Comparison of ENCODE assay signal across 28 cellular contexts in the genomic region with DNA sequence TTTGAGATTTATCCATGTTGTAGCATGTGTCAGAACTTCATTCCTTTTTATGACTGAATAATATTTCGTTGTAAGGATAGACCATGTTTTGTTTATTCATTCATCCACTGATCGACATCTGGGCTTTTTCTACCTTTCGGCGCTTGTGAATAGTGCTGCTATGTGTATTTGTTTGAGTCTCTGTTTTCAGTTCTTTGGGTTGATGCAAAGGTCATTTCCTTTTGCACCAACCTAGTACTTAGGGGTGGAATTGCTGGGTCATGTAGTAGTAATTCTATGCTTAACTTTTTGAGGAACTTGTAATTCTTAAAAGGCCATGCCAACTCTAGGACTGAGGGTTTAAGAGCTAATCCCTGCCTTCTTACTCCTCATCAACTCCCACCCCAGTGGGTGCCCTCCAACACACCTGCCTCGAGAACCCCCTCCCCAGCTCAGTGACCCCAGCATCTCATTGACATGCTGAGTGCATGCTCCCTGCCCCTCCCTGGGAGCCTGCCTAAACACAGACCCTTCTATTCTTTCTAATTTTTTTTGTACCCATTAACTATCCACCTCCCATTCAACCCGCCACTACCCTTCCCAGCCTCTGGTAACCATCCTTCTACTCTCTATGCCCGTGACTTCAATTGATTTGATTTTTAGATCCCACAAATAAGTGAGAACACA.
"Had no signal": no experiment of that assay in that cellular context is flagged by ENCODE, and none has a peak within 500 bp of the region (broad histone marks: within the 10 kb centered on the region; RNA-seq: fewer than 3 reads in every experiment).

No MANE protein-coding gene starts in this region.

- H3K27ac ChIP-seq: epithelial cell of prostate, gastrocnemius medialis, spleen, thoracic aorta had no signal

- DNase-seq: activated CD4-positive, alpha-beta T cell treated with anti-CD3 and anti-CD28 coated beads for 4 hours; activated CD4-positive, alpha-beta T cell treated with anti-CD3 and anti-CD28 coated beads, Interleukin-2, amount 50 U/mL, for 4 hours; activated CD4-positive, CD25-positive, alpha-beta regulatory T cell; activated naive CD4-positive, alpha-beta T cell treated with Interleukin-2 at 50 U/mL for 16 hours; activated T-cell treated with anti-CD3 and anti-CD28 coated beads for 4 hours; activated T-cell treated with anti-CD3 and anti-CD28 coated beads, Interleukin-2, amount 50 U/mL, for 72 hours; anterior cingulate cortex; effector CD8-positive, alpha-beta T cell; gastrocnemius medialis; hypothalamus; immature natural killer cell; kidney; left colon; naive B cell; right cardiac atrium; spleen; T-helper 9 cell; trophoblast cell had no signal

- FAIRE-seq: colon, endometrium, kidney, TTC549, urothelium cell line had no signal

- H3K27me3 ChIP-seq: gastrocnemius medialis, spleen had no signal

- H3K4me3 ChIP-seq: gastrocnemius medialis, spleen, thoracic aorta had no signal

- H3K9me3 Mint-ChIP-seq: activated T-cell treated with anti-CD3 and anti-CD28 coated beads, Interleukin-2, amount 50 U/mL, for 72 hours; mesothelial cell of epicardium; naive B cell; stimulated activated naive CD8-positive, alpha-beta T cell treated with anti-CD3 and anti-CD28 coated beads, Interleukin-15, Interleukin-2, amounts not matched to agents 100 ng/mL and 50 ng/mL, for 24 hours; T-helper 1 cell treated with Interleukin-12 subunit alpha and Interleukin-12 subunit beta and Interleukin-4 antibody, amounts not matched to agents 30 μg/mL and 1 μg/mL, for 36 hours had no signal

- H3K9me3 ChIP-seq: gastrocnemius medialis, spleen, thoracic aorta had no signal

- H3K36me3 Mint-ChIP-seq: activated naive CD8-positive, alpha-beta T cell; naive B cell had no signal

- H3K36me3 ChIP-seq: gastrocnemius medialis, spleen, thoracic aorta had no signal

- H3K4me1 ChIP-seq: gastrocnemius medialis had no signal

- H3K4me3 Mint-ChIP-seq: activated naive CD8-positive, alpha-beta T cell; activated T-cell treated with anti-CD3 and anti-CD28 coated beads, Interleukin-2, amount 50 U/mL, for 72 hours; immature natural killer cell; mesothelial cell of epicardium; naive B cell; stimulated activated naive CD8-positive, alpha-beta T cell treated with anti-CD3 and anti-CD28 coated beads, Interleukin-15, Interleukin-2, amounts not matched to agents 100 ng/mL and 50 ng/mL, for 24 hours; T-helper 1 cell treated with Interleukin-12 subunit alpha and Interleukin-12 subunit beta and Interleukin-4 antibody, amounts not matched to agents 30 μg/mL and 1 μg/mL, for 36 hours had no signal

- ATAC-seq: activated T-cell treated with anti-CD3 and anti-CD28 coated beads, Interleukin-2, amount 50 U/mL, for 72 hours; gastrocnemius medialis; left colon; right cardiac atrium had no signal

- H3K27me3 Mint-ChIP-seq: activated naive CD8-positive, alpha-beta T cell; naive B cell; stimulated activated naive CD8-positive, alpha-beta T cell treated with anti-CD3 and anti-CD28 coated beads, Interleukin-15, Interleukin-2, amounts not matched to agents 100 ng/mL and 50 ng/mL, for 24 hours had no signal

- H3K27ac Mint-ChIP-seq: activated naive CD8-positive, alpha-beta T cell; activated T-cell treated with anti-CD3 and anti-CD28 coated beads, Interleukin-2, amount 50 U/mL, for 72 hours; immature natural killer cell; mesothelial cell of epicardium; stimulated activated naive CD8-positive, alpha-beta T cell treated with anti-CD3 and anti-CD28 coated beads, Interleukin-15, Interleukin-2, amounts not matched to agents 100 ng/mL and 50 ng/mL, for 24 hours; T-helper 1 cell treated with Interleukin-12 subunit alpha and Interleukin-12 subunit beta and Interleukin-4 antibody, amounts not matched to agents 30 μg/mL and 1 μg/mL, for 36 hours had no signal
